ENCODE assay signal across 10 cellular contexts in the genomic region with DNA sequence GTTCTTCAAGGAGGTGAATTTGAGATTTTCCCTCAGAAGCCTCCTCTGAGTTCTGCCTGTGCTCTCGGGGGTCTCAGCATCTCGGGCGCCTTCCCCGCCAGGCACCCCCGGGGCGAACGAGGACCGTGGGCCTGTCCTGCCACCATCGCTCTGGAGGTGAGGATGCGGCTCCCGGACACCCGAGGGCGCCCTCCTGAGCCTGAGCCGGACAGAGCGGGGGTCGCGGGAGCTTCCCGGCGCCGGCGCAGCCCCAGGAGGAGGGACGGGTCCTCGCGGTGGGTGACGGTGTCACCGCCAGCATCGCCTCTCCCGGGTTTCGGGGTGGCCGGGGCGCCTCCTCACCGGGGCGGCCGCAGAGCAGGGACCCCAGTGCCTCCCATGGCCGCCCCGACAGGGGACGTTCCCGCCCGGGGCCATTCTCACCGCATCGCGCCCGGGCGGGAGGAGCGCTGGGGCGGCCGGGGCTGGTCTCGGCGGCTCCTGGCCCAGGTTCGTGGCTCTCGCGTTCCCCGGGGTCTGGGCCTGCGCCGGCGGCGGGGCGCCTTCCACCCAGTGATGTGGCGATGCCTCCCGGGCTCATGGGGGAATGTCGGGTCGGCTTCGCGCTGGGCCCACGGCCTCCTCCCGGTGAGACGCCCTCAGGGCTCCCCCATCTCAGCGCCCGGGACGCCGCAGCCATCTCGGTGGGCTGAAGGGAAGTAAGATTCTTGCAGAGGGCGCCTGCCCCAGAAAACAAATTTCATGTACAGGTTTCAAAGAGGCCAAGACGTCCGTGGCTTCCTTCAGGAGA.
DNase-seq lines count a peak whose midpoint lies in the region; ATAC-seq and TF ChIP-seq lines count a peak whose summit lies in the region.
"Had no signal": no experiment of that assay in that cellular context is flagged by ENCODE, and none has a peak within 500 bp of the region (broad histone marks: within the 10 kb centered on the region; RNA-seq: fewer than 3 reads in every experiment).

No MANE protein-coding gene starts in this region.

- 7 to 8% methylated on average over 61 to 75 of the region's 75 CpGs for WGBS in heart right ventricle, 2 donors
- 5 to 10% (median 6%) methylated on average over 55 to 75 of the region's 75 CpGs for WGBS in ovary, 3 donors

- no peaks in the 10 kb centered on the region for H3K9me3 ChIP-seq in A673 (ENCODE audit: low read depth, low read length, poor library complexity, severe bottlenecking)
- no peaks in the 10 kb centered on the region for H3K9me3 ChIP-seq in heart right ventricle
- no peaks in the 10 kb centered on the region for H3K9me3 ChIP-seq in ovary

- CTCF ChIA-PET in A673 (lab: Charles Lee), result no interaction called here

- peak; percentile 34; the same call in 1 of the 2 replicates for TF ChIP-seq CTCF in A673 (conservative IDR thresholded peaks at IDR 0.05; ENCODE audit: low read depth, low read length)
- TF ChIP-seq CTCF in heart right ventricle (IDR thresholded peaks at IDR 0.05), result peak; percentile 57 to 81 (median 67)
- TF ChIP-seq CTCF in ovary (IDR thresholded peaks at IDR 0.05), result peak; percentile 37 to 44 (median 41)

- ATAC-seq in heart right ventricle (peak; percentile 76 to 94 (median 86)), GM21825 (IDR thresholded peaks at IDR 0.05; ENCODE audit: unreplicated experiment) (no peak)

- no TSS peak for BruUV-seq in A673 (replicated peaks; lab: Mats Ljungman, UMichigan)

- H3K27me3 ChIP-seq in A673 (replicated peaks; ENCODE audit: insufficient read depth, low read depth, low read length, poor library complexity) (no peaks in the 10 kb centered on the region), heart right ventricle (peaks cover 0 to 31% (median 15%) of the 10 kb centered on the region in 7 donors), ovary (no peaks in the 10 kb centered on the region)

- H3K36me3 ChIP-seq in A673 (ENCODE audit: insufficient read depth, low read length, poor library complexity, severe bottlenecking) (no peaks in the 10 kb centered on the region), heart right ventricle (no peaks in the 10 kb centered on the region), ovary (no peaks in the 10 kb centered on the region)

- H3K4me1 ChIP-seq in A673 (ENCODE audit: insufficient read depth, low read length, poor library complexity, severe bottlenecking) (no peaks in the 10 kb centered on the region), heart right ventricle (peaks cover 0 to 29% (median 9%) of the 10 kb centered on the region in 9 donors), ovary (ENCODE audit: insufficient read depth) (no peaks in the 10 kb centered on the region)

- H3K27ac ChIP-seq in A673 (ENCODE audit: low read depth, low read length, poor library complexity, severe bottlenecking), result no peak overlapping the region
- peak overlapping the region; percentile 29 to 85 (median 72) for H3K27ac ChIP-seq in heart right ventricle
- no peak overlapping the region for H3K27ac ChIP-seq in ovary

- in situ Hi-C loops in KBM-7 (cut with MboI; ENCODE audit: low pct_unique_long_range_greater_than_20kb, low sequenced_read_pairs), result no loop called here

- DNase-seq in A673 (ENCODE audit: low spot score) (no peak), heart right ventricle (peak; percentile 40 to 53), ovary (peak in 4 of 5 donors; percentile 47 to 74 (median 64)), KBM-7 (no peak), COR-L47 (lab: John Stamatoyannopoulos, UW) (no peak), GDM1 (lab: John Stamatoyannopoulos, UW) (no peak)
- DNase-seq in activated T-cell treated with anti-CD3 and anti-CD28 coated beads, Interleukin-2, amount 50 U/mL, for 1 hour, result peak; percentile 34
- DNase-seq: HFFc6, NCI-H2029 treated with DMSO at 0.1 percent for 48 hours had no signal

- no peak for TF ChIP-seq POLR2A in ovary (IDR thresholded peaks at IDR 0.05)

- no peak for TF ChIP-seq EP300 in ovary (IDR thresholded peaks at IDR 0.05)

- intact Hi-C loops in A673 (cut with micrococcal nuclease; ENCODE audit: unreplicated experiment), result no loop called here
- intact Hi-C loops in heart right ventricle (cut with DNase I), result loop anchor here in 9 of 10 donors (5.0 to 10.0 kb wide), 6 partner anchors 127 to 563 kb away; a partner anchor contains a TSS
- intact Hi-C loops in ovary (cut with DNase I), result loop anchor here in 1 of 4 donors (10.0 kb wide), 1 partner anchor 543 kb away; no protein-coding TSS in a partner anchor

- POLR2A ChIA-PET in A673 (lab: Charles Lee; ENCODE audit: low non-redundant PET), result interaction anchor here (0.6 kb wide), 1 partner anchor 27 kb away, joined by 3 read pairs; no protein-coding TSS in a partner anchor

- H3K4me3 ChIP-seq in A673 (ENCODE audit: low read depth, low read length, poor library complexity, severe bottlenecking) (no peak overlapping the region), heart right ventricle (peak overlapping the region; percentile 16 to 69 (median 62)), ovary (peak overlapping the region; percentile 40)

Comparison
In these comparisons a context has a peak if more than half of its experiments do, and no peak if none do; other contexts are left out.
1. DNase-seq: peak in activated T-cell treated with anti-CD3 and anti-CD28 coated beads, Interleukin-2, amount 50 U/mL, for 1 hour (single experiment), heart right ventricle (2 of 2) and ovary (4 of 5); none in A673 (single experiment), KBM-7 (single experiment), COR-L47 (single experiment) and GDM1 (single experiment).
2. H3K27ac ChIP-seq: peak in heart right ventricle (10 of 10); none in A673 (single experiment) and ovary (0 of 2).
3. Peak in every context shown above with its lines, with median percentiles within 50 percentile points of each other: CTCF ChIP-seq.